ENCODE assay signal across 8 cellular contexts in genomic region chr4:139453371-139454110, GRCh38. TPM values are rescaled to one million over a fixed set of nuclear protein-coding genes. Genes with fewer than 3 reads are reported as not detected.
DNase-seq lines count a peak whose midpoint lies in the region; ATAC-seq lines count a peak whose summit lies in the region.

No MANE protein-coding gene starts in this region.

- H3K27me3 Mint-ChIP-seq in effector memory CD8-positive, alpha-beta T cell: no peaks in the 10 kb centered on the region
- no peaks in the 10 kb centered on the region for H3K27me3 Mint-ChIP-seq in memory B cell

- peak overlapping the region; percentile 97 to 98 for H3K27ac Mint-ChIP-seq in effector memory CD8-positive, alpha-beta T cell
- H3K27ac Mint-ChIP-seq in memory B cell: peak overlapping the region; percentile 99

- H3K9me3 Mint-ChIP-seq in effector memory CD8-positive, alpha-beta T cell: no peaks in the 10 kb centered on the region
- no peaks in the 10 kb centered on the region for H3K9me3 Mint-ChIP-seq in memory B cell

- peaks cover 25% of the 10 kb centered on the region for H3K36me3 Mint-ChIP-seq in effector memory CD8-positive, alpha-beta T cell (ENCODE audit: insufficient read depth)
- H3K36me3 Mint-ChIP-seq in memory B cell: peaks cover 11% of the 10 kb centered on the region

- peak; percentile 97 for DNase-seq in Caki2 (ENCODE audit: low read depth)
- DNase-seq in HT1080 (ENCODE audit: low read depth): peak; percentile 97
- DNase-seq in NK-92 treated with Interleukin-12 subunit alpha and Interleukin-12 subunit beta, amount 100 ng/mL, for 24 hours (lab: John Stamatoyannopoulos, UW): peak; percentile 96
- peak; percentile 88 to 90 (median 89) for DNase-seq in activated CD8-positive, alpha-beta memory T cell treated with anti-CD3 and anti-CD28 coated beads for 48 hours (ENCODE audit: low read depth in 2 of 3, low spot score in 2 of 3)
- peak; percentile 95 to 96 (median 95) for DNase-seq in effector memory CD8-positive, alpha-beta T cell
- peak; percentile 95 to 97 for DNase-seq in memory B cell (ENCODE audit: low spot score in 2 of 2)
- DNase-seq in stimulated activated CD8-positive, alpha-beta memory T cell treated with anti-CD3 and anti-CD28 coated beads, Interleukin-12 subunit alpha, Interleukin-12 subunit beta, amount 100 ng/mL, for 1 hour (ENCODE audit: low read depth): peak; percentile 93

- ATAC-seq in GM21367 (IDR thresholded peaks at IDR 0.05; ENCODE audit: unreplicated experiment) (peak; percentile 91), memory B cell (ENCODE audit: low read depth) (peak; percentile 81)
- ATAC-seq in effector memory CD8-positive, alpha-beta T cell (replicated peaks): peak; percentile 83

- peak overlapping the region; percentile 95 to 99 for H3K4me3 Mint-ChIP-seq in effector memory CD8-positive, alpha-beta T cell
- H3K4me3 Mint-ChIP-seq in memory B cell: peak overlapping the region; percentile 97

- peaks cover 43 to 51% of the 10 kb centered on the region in 2 donors for H3K4me1 Mint-ChIP-seq in effector memory CD8-positive, alpha-beta T cell (ENCODE audit: low read depth in 2 of 2)
- H3K4me1 Mint-ChIP-seq in memory B cell: peaks cover 40% of the 10 kb centered on the region

- in situ Hi-C loops in Caki2 (cut with HindIII; ENCODE audit: low pct_unique_long_range_greater_than_20kb, low sequenced_read_pairs): no loop called here

RNA-seq across cellular contexts. Expression of gene RAB33B, which starts 0.4 kb away (rescaled TPM):
- total RNA-seq in Caki2 (2014; rRNA removed; shearing (Covaris generic); ENCODE audit: low replicate concordance): 7.9 and 9.5 TPM in 2 replicates
- 3.5 and 5.6 TPM in 2 replicates for total RNA-seq in HT1080 (2014; rRNA removed; shearing (Covaris generic))
- polyA plus RNA-seq in HT1080 (2015; cell fraction: cytosol; rRNA removed): 4.8 and 6.2 TPM in 2 replicates
- 3.6 and 3.7 TPM in 2 replicates for polyA plus RNA-seq in HT1080 (2015; cell fraction: nucleus; rRNA removed)

Comparison
In these comparisons a context has a peak if more than half of its experiments do, and no peak if none do; other contexts are left out.
1. Peak in every context shown above with its lines: DNase-seq and ATAC-seq.